15 cellular contexts compared by ENCODE assay signal in the genomic region with DNA sequence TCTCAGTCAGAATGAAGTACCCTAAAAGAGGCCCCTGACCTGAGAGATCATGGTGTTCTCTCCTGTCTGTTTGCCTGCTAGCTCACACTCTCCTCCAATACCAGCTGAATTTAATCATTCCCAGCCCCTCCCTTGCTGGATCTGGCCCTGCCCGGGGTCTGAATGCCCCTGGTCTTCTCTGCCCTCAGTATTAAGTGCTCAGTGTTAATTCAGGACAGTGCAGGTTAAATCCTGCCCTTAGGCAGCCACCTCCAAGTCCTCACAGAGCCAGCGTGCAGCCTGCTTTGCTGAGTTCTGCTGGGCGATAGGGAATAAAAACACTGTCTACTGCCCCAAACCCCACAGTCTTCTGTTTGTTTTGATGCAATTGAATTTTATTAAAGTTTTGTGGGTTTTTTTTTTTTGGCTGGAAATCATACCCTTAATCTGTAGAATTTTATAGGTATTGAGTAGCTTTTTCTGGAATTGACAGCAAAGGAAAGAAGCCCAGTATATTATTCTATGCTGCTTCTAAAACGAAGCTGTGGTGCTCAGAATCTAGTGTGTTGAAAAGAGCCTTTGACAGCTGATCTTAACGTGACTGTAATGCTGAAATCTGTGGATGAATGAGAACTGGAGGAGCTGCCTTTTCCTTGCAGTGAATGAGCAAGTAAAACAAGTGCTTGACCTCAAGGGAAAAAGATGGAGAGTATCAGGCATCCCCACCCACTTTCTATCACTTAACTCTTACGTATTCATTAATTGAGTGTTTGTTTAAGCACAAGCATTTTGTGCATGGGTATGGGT.
"Had no signal": no experiment of that assay in that cellular context is flagged by ENCODE, and none has a peak within 500 bp of the region (broad histone marks: within the 10 kb centered on the region; RNA-seq: fewer than 3 reads in every experiment).

No MANE protein-coding gene starts in this region.

- H3K27me3 Mint-ChIP-seq: progenitor cell of endocrine pancreas had no signal

- H3K27ac Mint-ChIP-seq: activated CD4-positive, alpha-beta T cell treated with anti-CD3 and anti-CD28 coated beads, Interleukin-2, amount 10 ng/mL, durations not matched to agents 7 days and 5 days; activated naive CD8-positive, alpha-beta T cell treated with anti-CD3 and anti-CD28 coated beads, Interleukin-2, amount 10 ng/mL, durations not matched to agents 7 days and 5 days; activated T-helper 1 cell treated with anti-CD3 and anti-CD28 coated beads, Interleukin-12 subunit alpha, Interleukin-12 subunit beta, Interleukin-2, Interleukin-4 antibody, amounts not matched to agents 30 ng/mL and 10 ng/mL and 1 ng/mL, durations not matched to agents 14 hours and 24 hours and 36 hours; endodermal cell; natural killer cell; progenitor cell of endocrine pancreas; stimulated activated naive CD8-positive, alpha-beta T cell treated with anti-CD3 and anti-CD28 coated beads, Interleukin-15, Interleukin-2, amounts not matched to agents 100 ng/mL and 50 ng/mL, for 24 hours had no signal

- H3K4me1 ChIP-seq: breast epithelium, gastrocnemius medialis, heart right ventricle, left ventricle myocardium inferior had no signal

- H3K4me1 Mint-ChIP-seq: natural killer cell had no signal

- H3K27me3 ChIP-seq: breast epithelium had no signal

- H3K9me3 Mint-ChIP-seq: natural killer cell had no signal

- H3K9me3 ChIP-seq: breast epithelium, gastrocnemius medialis had no signal

- DNase-seq: activated CD4-positive, alpha-beta T cell treated with anti-CD3 and anti-CD28 coated beads, Interleukin-2, amount 10 ng/mL, durations not matched to agents 7 days and 5 days; activated CD4-positive, CD25-positive, alpha-beta regulatory T cell; activated naive CD8-positive, alpha-beta T cell treated with anti-CD3 and anti-CD28 coated beads, Interleukin-2, amount 10 ng/mL, durations not matched to agents 7 days and 5 days; endodermal cell; gastrocnemius medialis; heart right ventricle; left ventricle myocardium inferior; mesenchymal stem cell; natural killer cell; SW 1271 had no signal

- H3K4me3 Mint-ChIP-seq: activated CD4-positive, alpha-beta T cell treated with anti-CD3 and anti-CD28 coated beads, Interleukin-2, amount 10 ng/mL, durations not matched to agents 7 days and 5 days; activated naive CD8-positive, alpha-beta T cell treated with anti-CD3 and anti-CD28 coated beads, Interleukin-2, amount 10 ng/mL, durations not matched to agents 7 days and 5 days; activated T-helper 1 cell treated with anti-CD3 and anti-CD28 coated beads, Interleukin-12 subunit alpha, Interleukin-12 subunit beta, Interleukin-2, Interleukin-4 antibody, amounts not matched to agents 30 ng/mL and 10 ng/mL and 1 ng/mL, durations not matched to agents 14 hours and 24 hours and 36 hours; endodermal cell; natural killer cell; stimulated activated naive CD8-positive, alpha-beta T cell treated with anti-CD3 and anti-CD28 coated beads, Interleukin-15, Interleukin-2, amounts not matched to agents 100 ng/mL and 50 ng/mL, for 24 hours had no signal

- ATAC-seq: gastrocnemius medialis, heart right ventricle, natural killer cell, sciatic nerve had no signal

- H3K4me3 ChIP-seq: breast epithelium, gastrocnemius medialis, heart right ventricle, left ventricle myocardium inferior had no signal

- H3K27ac ChIP-seq: breast epithelium, gastrocnemius medialis, heart right ventricle, left ventricle myocardium inferior had no signal

- H3K36me3 ChIP-seq: breast epithelium, gastrocnemius medialis, heart right ventricle, left ventricle myocardium inferior had no signal
